In the genomic region with DNA sequence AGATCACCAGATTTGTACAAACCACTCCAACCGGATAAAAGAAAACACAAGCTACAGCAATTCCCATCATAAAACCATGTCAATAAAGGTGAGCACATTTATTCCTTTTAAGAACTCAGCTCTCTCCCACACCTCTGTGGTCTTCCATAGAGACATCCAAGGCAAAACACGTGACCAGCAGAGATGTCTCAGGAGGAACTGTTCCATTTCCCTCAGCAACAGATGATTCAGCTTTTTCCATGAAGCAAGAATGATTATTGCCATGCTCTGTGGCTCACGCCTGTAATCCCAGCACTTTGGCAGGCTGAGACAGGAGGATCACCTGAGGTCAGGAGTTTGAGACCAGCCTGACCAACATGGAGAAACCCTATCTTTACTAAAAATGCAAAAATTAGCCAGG, we compare ENCODE assay signal across 1 cellular context.
TF ChIP-seq lines count a peak whose summit lies in the region.

No MANE protein-coding gene starts in this region.

TF ChIP-seq in GM23338, 12 proteins besides CTCF, POLR2A, EP300 and RAD21 (continued from another document):
- TF ChIP-seq POLR2AphosphoS5 (IDR thresholded peaks at IDR 0.05; ENCODE audit: low read depth): no peak
